In the genomic region with DNA sequence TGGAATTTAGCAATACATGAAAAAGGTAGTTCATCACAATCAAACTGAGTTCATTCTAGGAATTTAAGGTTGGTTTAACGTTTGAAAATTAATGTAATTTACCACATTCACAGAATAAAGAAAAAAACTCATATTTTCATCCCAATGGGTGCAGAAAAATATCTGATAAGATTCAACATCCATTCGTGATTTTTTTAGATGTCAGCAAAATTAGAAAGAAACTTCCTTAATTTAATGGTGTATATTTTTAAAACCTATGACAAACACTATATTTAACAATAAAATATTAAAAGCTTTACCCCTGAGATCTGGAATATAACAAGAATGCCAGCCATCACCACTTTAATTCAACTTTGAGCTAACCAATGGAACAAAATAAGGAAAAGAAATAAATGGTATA, we compare ENCODE assay signal across 27 cellular contexts.
"Had no signal": no experiment of that assay in that cellular context is flagged by ENCODE, and none has a peak within 500 bp of the region (broad histone marks: within the 10 kb centered on the region; RNA-seq: fewer than 3 reads in every experiment).

No MANE protein-coding gene starts in this region.

- H3K4me3 ChIP-seq: adrenal gland, body of pancreas, MG63 had no signal

- H3K9me3 ChIP-seq: adrenal gland, MG63 had no signal

- H3K27me3 ChIP-seq: body of pancreas, MG63 had no signal

- H3K27ac ChIP-seq: adrenal gland, body of pancreas, RWPE1 had no signal

- H3K4me1 ChIP-seq: adrenal gland, body of pancreas had no signal

- H3K36me3 ChIP-seq: adrenal gland, MG63 had no signal

- ATAC-seq: activated CD8-positive, alpha-beta T cell treated with anti-CD3 and anti-CD28 coated beads, Interleukin-2, amount 10 ng/mL, durations not matched to agents 7 days and 5 days; activated naive CD4-positive, alpha-beta T cell treated with anti-CD3 and anti-CD28 coated beads, Interleukin-2, amount 50 U/mL, for 72 hours; body of pancreas had no signal

- DNase-seq: activated CD4-positive, alpha-beta T cell treated with anti-CD3 and anti-CD28 coated beads, Interleukin-2, amount 10 ng/mL, durations not matched to agents 7 days and 5 days; activated CD4-positive, alpha-beta T cell treated with anti-CD3 and anti-CD28 coated beads, Interleukin-2, amount 50 U/mL, for 48 hours; activated CD8-positive, alpha-beta T cell treated with anti-CD3 and anti-CD28 coated beads, Interleukin-2, amount 10 ng/mL, durations not matched to agents 7 days and 5 days; activated gamma-delta T cell treated with Interleukin-2 at 50 U/mL for 16 hours; activated naive CD4-positive, alpha-beta T cell treated with anti-CD3 and anti-CD28 coated beads for 36 hours; activated T-cell treated with anti-CD3 and anti-CD28 coated beads, Interleukin-2, amount 50 U/mL, for 24 hours; adrenal gland; body of pancreas; caudate nucleus; cerebellar nuclear complex; Karpas-422; NCI-H1048; NCI-H1105 treated with DMSO at 0.1 percent for 48 hours; NCI-H1436; NCI-H1694; NCI-H1930; NCI-H2081 treated with DMSO at 0.1 percent for 48 hours; NCI-H446 treated with DMSO at 0.1 percent for 48 hours; NCI-H524; Right ventricle myocardium superior; SW 1271; T-helper 1 cell; T-helper 2 cell; T-helper 9 cell had no signal
